16 cellular contexts compared by ENCODE assay signal in the genomic region with DNA sequence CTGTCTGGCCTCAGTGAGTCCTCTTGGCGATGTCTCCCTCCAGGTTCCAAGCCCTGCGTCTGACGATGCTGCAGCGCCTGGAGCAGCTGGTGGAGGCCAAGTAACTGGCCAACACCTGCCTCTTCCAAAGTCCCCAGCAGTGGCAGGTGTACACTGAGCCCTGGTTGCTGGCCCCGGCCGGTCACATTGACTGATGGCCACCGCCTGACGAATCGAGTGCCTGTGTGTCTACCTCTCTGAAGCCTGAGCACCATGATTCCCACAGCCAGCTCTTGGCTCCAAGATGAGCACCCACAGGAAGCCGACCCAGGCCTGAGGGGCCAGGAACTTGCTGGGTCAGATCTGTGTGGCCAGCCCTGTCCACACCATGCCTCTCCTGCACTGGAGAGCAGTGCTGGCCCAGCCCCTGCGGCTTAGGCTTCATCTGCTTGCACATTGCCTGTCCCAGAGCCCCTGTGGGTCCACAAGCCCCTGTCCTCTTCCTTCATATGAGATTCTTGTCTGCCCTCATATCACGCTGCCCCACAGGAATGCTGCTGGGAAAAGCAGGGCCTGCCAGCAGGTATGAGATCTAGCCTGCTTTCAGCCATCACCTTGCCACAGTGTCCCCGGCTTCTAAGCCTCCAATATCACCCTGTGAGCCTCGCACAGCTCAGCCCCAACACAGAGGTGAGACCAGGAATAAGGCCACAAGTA. TPM values are rescaled to one million over a fixed set of nuclear protein-coding genes. Genes with fewer than 3 reads are reported as not detected.
DNase-seq lines count a peak whose midpoint lies in the region; ATAC-seq and TF ChIP-seq lines count a peak whose summit lies in the region.
"Had no signal": no experiment of that assay in that cellular context is flagged by ENCODE, and none has a peak within 500 bp of the region (broad histone marks: within the 10 kb centered on the region; RNA-seq: fewer than 3 reads in every experiment).

No MANE protein-coding gene starts in this region.

- no peaks in the 10 kb centered on the region for H3K9me3 ChIP-seq in Peyer's patch
- no peaks in the 10 kb centered on the region for H3K9me3 ChIP-seq in gastrocnemius medialis

- peak overlapping the region in 3 of 4 donors; percentile 22 to 50 (median 36) for H3K27ac ChIP-seq in Peyer's patch
- H3K27ac ChIP-seq in gastrocnemius medialis = peak overlapping the region; percentile 15 to 91 (median 78)

- H3K36me3 ChIP-seq in Peyer's patch (peaks cover 0 to 33% (median 0%) of the 10 kb centered on the region in 3 donors), gastrocnemius medialis (no peaks in the 10 kb centered on the region)

- TF ChIP-seq CTCF in Peyer's patch (IDR thresholded peaks at IDR 0.05) = no peak
- TF ChIP-seq CTCF in gastrocnemius medialis (IDR thresholded peaks at IDR 0.05 in 4 of 5, conservative IDR thresholded peaks at IDR 0.05 in 1 of 5) = no peak

- DNase-seq in DMS53 (lab: John Stamatoyannopoulos, UW) (peak; percentile 79), Peyer's patch (no peak), islet precursor cell (peak; percentile 60), gastrocnemius medialis (peak in 1 of 2 donors; percentile 17), NCI-H2081 treated with DMSO at 0.1 percent for 48 hours (lab: John Stamatoyannopoulos, UW) (no peak)
- DNase-seq in stimulated activated naive CD4-positive, alpha-beta T cell (lab: John Stamatoyannopoulos, UW) = no peak
- DNase-seq: activated CD4-positive, alpha-beta T cell treated with anti-CD3 and anti-CD28 coated beads for 36 hours; activated naive CD4-positive, alpha-beta T cell; CD4-positive, CD25-positive, alpha-beta regulatory T cell; GF-D8; immature natural killer cell; KG1; NCI-H187 treated with DMSO at 0.1 percent for 48 hours; T-cell had no signal

- intact Hi-C loops in gastrocnemius medialis (cut with DNase I; ENCODE audit: low total_unique reads) = loop anchor here (10.0 kb wide), 1 partner anchor 431 kb away; no protein-coding TSS in a partner anchor

- H3K4me3 ChIP-seq in Peyer's patch (no peak overlapping the region), gastrocnemius medialis (no peak overlapping the region)

- H3K4me1 ChIP-seq in Peyer's patch (peaks cover 0 to 20% (median 1%) of the 10 kb centered on the region in 4 donors), gastrocnemius medialis (peaks cover 62 to 74% of the 10 kb centered on the region in 2 donors)

- TF ChIP-seq POLR2A in Peyer's patch (IDR thresholded peaks at IDR 0.05) (no peak), gastrocnemius medialis (IDR thresholded peaks at IDR 0.05) (no peak)

- no peak for ATAC-seq in gastrocnemius medialis
- ATAC-seq in GM18907 (IDR thresholded peaks at IDR 0.05; ENCODE audit: unreplicated experiment) = no peak
- no peak for ATAC-seq in HG03095 (IDR thresholded peaks at IDR 0.05; ENCODE audit: unreplicated experiment)
- ATAC-seq: activated CD4-positive, alpha-beta T cell treated with anti-CD3 and anti-CD28 coated beads for 36 hours; T-cell had no signal

- no peaks in the 10 kb centered on the region for H3K27me3 ChIP-seq in Peyer's patch
- no peaks in the 10 kb centered on the region for H3K27me3 ChIP-seq in gastrocnemius medialis

- in situ Hi-C loops in gastrocnemius medialis (cut with MboI; ENCODE audit: low sequenced_read_pairs in 4 of 4) = loop anchor here in 2 of 4 donors (25.0 kb wide), 2 partner anchors 1019 to 1581 kb away; a partner anchor contains a TSS

RNA-seq across cellular contexts. Expression of a gene that starts 7.3 kb away (rescaled TPM):
- total RNA-seq in Peyer's patch (10 to 100 TPM in 1 of 4 donors, 1 to 10 TPM in 3; 4.7 to 19.0 (median 8.0) TPM), gastrocnemius medialis (10 to 100 TPM in 2 of 4 donors, 1 to 10 TPM in 2; 3.6 to 12.3 (median 8.1) TPM)

RNA-seq across cellular contexts. Expression of a gene that starts 14.8 kb away (rescaled TPM):
- 10 to 100 TPM in 3 of 4 donors, 1 to 10 TPM in 1; 3.9 to 96.0 (median 49.8) TPM for total RNA-seq in Peyer's patch
- 100 to 1,000 TPM in 2 of 4 donors, 10 to 100 TPM in 2; 83.4 to 331 (median 120) TPM for total RNA-seq in gastrocnemius medialis

RNA-seq across cellular contexts. Expression of a gene that starts 33.8 kb away (rescaled TPM):
- total RNA-seq in Peyer's patch (10 to 100 TPM; 62.7 to 99.6 (median 68.2) TPM), gastrocnemius medialis (10 to 100 TPM in 3 of 4 donors, 1 to 10 TPM in 1; 9.4 to 39.7 (median 24.0) TPM)

Comparison
In these comparisons a context has a peak if more than half of its experiments do, and no peak if none do; other contexts are left out.
1. DNase-seq: peak in DMS53 (single experiment) and islet precursor cell (single experiment); none in Peyer's patch (0 of 3), stimulated activated naive CD4-positive, alpha-beta T cell (0 of 6) and NCI-H2081 treated with DMSO at 0.1 percent for 48 hours (single experiment).